In the genomic region with DNA sequence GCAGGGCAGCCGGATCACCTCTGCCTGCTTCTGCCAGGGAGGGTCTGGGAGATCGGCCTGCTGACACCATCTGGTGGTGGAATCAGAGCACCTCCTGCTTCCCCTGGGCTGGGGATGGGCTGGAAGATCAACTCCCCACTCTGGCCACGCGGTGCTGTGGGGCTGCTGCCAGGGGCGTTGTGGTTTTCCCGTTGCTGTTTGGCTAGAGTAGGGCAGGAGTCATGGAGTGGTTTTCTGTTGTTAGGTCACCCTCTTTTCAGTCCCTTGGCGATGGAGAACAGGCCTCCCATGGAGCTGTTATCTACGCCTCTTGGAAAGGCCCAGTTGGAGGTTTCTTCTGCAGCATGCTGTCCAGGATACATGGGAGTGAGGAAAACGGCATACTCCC, we compare ENCODE assay signal across 1 cellular context.
TF ChIP-seq lines count a peak whose summit lies in the region.

No MANE protein-coding gene starts in this region.

TF ChIP-seq in GM23338, 12 proteins besides CTCF, POLR2A, EP300 and RAD21 (continued from another document):
- TF ChIP-seq, protein P1, sequence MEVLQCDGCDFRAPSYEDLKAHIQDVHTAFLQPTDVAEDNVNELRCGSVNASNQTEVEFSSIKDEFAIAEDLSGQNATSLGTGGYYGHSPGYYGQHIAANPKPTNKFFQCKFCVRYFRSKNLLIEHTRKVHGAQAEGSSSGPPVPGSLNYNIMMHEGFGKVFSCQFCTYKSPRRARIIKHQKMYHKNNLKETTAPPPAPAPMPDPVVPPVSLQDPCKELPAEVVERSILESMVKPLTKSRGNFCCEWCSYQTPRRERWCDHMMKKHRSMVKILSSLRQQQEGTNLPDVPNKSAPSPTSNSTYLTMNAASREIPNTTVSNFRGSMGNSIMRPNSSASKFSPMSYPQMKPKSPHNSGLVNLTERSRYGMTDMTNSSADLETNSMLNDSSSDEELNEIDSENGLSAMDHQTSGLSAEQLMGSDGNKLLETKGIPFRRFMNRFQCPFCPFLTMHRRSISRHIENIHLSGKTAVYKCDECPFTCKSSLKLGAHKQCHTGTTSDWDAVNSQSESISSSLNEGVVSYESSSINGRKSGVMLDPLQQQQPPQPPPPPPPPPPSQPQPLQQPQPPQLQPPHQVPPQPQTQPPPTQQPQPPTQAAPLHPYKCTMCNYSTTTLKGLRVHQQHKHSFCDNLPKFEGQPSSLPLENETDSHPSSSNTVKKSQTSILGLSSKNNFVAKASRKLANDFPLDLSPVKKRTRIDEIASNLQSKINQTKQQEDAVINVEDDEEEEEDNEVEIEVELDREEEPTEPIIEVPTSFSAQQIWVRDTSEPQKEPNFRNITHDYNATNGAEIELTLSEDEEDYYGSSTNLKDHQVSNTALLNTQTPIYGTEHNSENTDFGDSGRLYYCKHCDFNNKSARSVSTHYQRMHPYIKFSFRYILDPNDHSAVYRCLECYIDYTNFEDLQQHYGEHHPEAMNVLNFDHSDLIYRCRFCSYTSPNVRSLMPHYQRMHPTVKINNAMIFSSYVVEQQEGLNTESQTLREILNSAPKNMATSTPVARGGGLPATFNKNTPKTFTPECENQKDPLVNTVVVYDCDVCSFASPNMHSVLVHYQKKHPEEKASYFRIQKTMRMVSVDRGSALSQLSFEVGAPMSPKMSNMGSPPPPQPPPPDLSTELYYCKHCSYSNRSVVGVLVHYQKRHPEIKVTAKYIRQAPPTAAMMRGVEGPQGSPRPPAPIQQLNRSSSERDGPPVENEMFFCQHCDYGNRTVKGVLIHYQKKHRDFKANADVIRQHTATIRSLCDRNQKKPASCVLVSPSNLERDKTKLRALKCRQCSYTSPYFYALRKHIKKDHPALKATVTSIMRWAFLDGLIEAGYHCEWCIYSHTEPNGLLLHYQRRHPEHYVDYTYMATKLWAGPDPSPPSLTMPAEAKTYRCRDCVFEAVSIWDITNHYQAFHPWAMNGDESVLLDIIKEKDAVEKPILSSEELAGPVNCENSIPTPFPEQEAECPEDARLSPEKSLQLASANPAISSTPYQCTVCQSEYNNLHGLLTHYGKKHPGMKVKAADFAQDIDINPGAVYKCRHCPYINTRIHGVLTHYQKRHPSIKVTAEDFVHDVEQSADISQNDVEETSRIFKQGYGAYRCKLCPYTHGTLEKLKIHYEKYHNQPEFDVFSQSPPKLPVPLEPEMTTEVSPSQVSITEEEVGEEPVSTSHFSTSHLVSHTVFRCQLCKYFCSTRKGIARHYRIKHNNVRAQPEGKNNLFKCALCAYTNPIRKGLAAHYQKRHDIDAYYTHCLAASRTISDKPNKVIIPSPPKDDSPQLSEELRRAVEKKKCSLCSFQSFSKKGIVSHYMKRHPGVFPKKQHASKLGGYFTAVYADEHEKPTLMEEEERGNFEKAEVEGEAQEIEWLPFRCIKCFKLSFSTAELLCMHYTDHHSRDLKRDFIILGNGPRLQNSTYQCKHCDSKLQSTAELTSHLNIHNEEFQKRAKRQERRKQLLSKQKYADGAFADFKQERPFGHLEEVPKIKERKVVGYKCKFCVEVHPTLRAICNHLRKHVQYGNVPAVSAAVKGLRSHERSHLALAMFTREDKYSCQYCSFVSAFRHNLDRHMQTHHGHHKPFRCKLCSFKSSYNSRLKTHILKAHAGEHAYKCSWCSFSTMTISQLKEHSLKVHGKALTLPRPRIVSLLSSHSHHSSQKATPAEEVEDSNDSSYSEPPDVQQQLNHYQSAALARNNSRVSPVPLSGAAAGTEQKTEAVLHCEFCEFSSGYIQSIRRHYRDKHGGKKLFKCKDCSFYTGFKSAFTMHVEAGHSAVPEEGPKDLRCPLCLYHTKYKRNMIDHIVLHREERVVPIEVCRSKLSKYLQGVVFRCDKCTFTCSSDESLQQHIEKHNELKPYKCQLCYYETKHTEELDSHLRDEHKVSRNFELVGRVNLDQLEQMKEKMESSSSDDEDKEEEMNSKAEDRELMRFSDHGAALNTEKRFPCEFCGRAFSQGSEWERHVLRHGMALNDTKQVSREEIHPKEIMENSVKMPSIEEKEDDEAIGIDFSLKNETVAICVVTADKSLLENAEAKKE (CRISPR knock-in tag; IDR thresholded peaks at IDR 0.05), result no peak
